ENCODE assay signal across 8 cellular contexts in the genomic region with DNA sequence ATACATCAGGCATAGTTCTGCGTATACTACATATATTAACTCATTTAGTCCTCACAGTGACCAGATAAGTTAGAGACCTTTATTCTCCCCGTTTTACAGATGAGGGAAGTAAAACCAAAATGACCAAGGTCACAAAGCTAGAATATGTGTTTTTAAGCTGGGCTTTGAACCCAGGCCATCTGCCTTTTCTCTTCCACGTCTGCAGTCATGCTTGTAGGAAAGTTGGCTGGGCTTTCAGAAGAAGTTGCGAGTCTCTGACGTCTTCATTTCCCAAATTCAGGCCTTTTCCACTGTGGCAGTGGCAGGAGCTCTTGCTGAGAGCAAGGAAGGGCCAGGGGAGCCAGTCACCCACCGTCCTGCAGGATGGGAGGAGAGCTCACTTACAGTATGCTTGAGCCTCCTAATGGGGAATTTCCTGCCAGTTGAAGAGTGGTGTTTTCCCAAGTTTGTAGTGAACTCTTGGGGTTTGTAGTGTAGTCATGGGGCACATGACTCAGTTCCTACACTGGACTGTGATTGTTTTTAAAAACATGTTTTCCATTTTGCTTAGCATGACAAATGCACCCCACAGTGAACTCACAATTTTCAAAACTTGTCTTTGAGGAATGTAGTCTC. TPM values are rescaled to one million over a fixed set of nuclear protein-coding genes. Genes with fewer than 3 reads are reported as not detected.
DNase-seq lines count a peak whose midpoint lies in the region; ATAC-seq and TF ChIP-seq lines count a peak whose summit lies in the region.

No MANE protein-coding gene starts in this region.

- H3K23ac ChIP-seq in H9 (ENCODE audit: insufficient read length, low read depth, low read length) = no peak overlapping the region

- no peak overlapping the region for H3K4me3 ChIP-seq in left ventricle myocardium inferior
- H3K4me3 ChIP-seq in skeletal muscle cell (ENCODE audit: low read depth, low read length) = no peak overlapping the region

- no peaks in the 10 kb centered on the region for H3K79me1 ChIP-seq in H9 (ENCODE audit: insufficient read depth, low read depth, low read length, poor library complexity, severe bottlenecking)

- peak; percentile 98 for ATAC-seq in activated T-helper 17 cell treated with anti-CD3 and anti-CD28 coated beads, Interleukin-2, amount 50 U/mL, for 72 hours (replicated peaks)

- no peak overlapping the region for H3K9ac ChIP-seq in H9 (ENCODE audit: extremely low read depth, insufficient read length, low read length)

- no peak overlapping the region for H2BK120ac ChIP-seq in H9 (ENCODE audit: low read depth, low read length, poor library complexity, severe bottlenecking)

- H3T11ph ChIP-seq in H9 (ENCODE audit: low read length) = no peak overlapping the region

- DNase-seq in H9 (peak; percentile 83), left ventricle myocardium inferior (no peak), skeletal muscle cell (ENCODE audit: low read depth) (peak; percentile 78), NCI-H1930 (lab: John Stamatoyannopoulos, UW) (no peak), HuH-7 (ENCODE audit: low spot score) (no peak), NCI-H2107 treated with DMSO at 0.1 percent for 48 hours (lab: John Stamatoyannopoulos, UW; ENCODE audit: unreplicated experiment) (no peak), NCI-H1048 (lab: John Stamatoyannopoulos, UW) (no peak)

- peak overlapping the region; percentile 96 to 99 (median 98) for H3K27ac Mint-ChIP-seq in H9
- peak overlapping the region; percentile 100 for H3K27ac Mint-ChIP-seq in activated T-helper 17 cell treated with anti-CD3 and anti-CD28 coated beads, Interleukin-2, amount 50 U/mL, for 72 hours

- no peak overlapping the region for H2BK20ac ChIP-seq in H9 (ENCODE audit: low read depth, low read length, poor library complexity, severe bottlenecking)

- no peak overlapping the region for H3K56ac ChIP-seq in H9 (ENCODE audit: insufficient read length, low read depth, low read length)

- no peaks in the 10 kb centered on the region; the same call in 1 of the 2 replicates for H3K27me3 Mint-ChIP-seq in H9 (ENCODE audit: low read depth)
- no peaks in the 10 kb centered on the region for H3K27me3 Mint-ChIP-seq in activated T-helper 17 cell treated with anti-CD3 and anti-CD28 coated beads, Interleukin-2, amount 50 U/mL, for 72 hours

- H2BK12ac ChIP-seq in H9 (ENCODE audit: insufficient read length, low read depth, low read length) = no peak overlapping the region

- H3K27me3 ChIP-seq in H9 (ENCODE audit: insufficient read depth, low read length) (no peaks in the 10 kb centered on the region), left ventricle myocardium inferior (ENCODE audit: low read depth) (no peaks in the 10 kb centered on the region)

- H3K4me3 Mint-ChIP-seq in H9 = peak overlapping the region; percentile 18 to 39; a peak in 2 of 5 replicates
- peak overlapping the region; percentile 77 for H3K4me3 Mint-ChIP-seq in activated T-helper 17 cell treated with anti-CD3 and anti-CD28 coated beads, Interleukin-2, amount 50 U/mL, for 72 hours

- peaks cover 44% of the 10 kb centered on the region for H3K36me3 ChIP-seq in left ventricle myocardium inferior

- intact Hi-C loops in left ventricle myocardium inferior (cut with micrococcal nuclease) = loop anchor here (10.0 kb wide), 1 partner anchor 48 kb away; no protein-coding TSS in a partner anchor

- no peak overlapping the region for H2BK5ac ChIP-seq in H9 (ENCODE audit: insufficient read length, low read length)

- H3K9me3 ChIP-seq in H9 (ENCODE audit: control insufficient read depth, low read depth, low read length) (peaks cover 4% of the 10 kb centered on the region), left ventricle myocardium inferior (replicated peaks) (no peaks in the 10 kb centered on the region)

- no peak overlapping the region for H2BK15ac ChIP-seq in H9 (ENCODE audit: low read depth, low read length)

- peak overlapping the region; percentile 75 for H3K27ac ChIP-seq in H9 (ENCODE audit: insufficient read length, low read depth, low read length)
- H3K27ac ChIP-seq in left ventricle myocardium inferior (replicated peaks) = peak overlapping the region; percentile 79

- H3K4ac ChIP-seq in H9 (ENCODE audit: low read depth, low read length) = no peak overlapping the region

- H3K79me2 ChIP-seq in H9 (ENCODE audit: insufficient read depth, low read length) = no peaks in the 10 kb centered on the region

- H4K91ac ChIP-seq in H9 (ENCODE audit: insufficient read length, low read depth, low read length) = no peak overlapping the region

- H2AFZ ChIP-seq in H9 (ENCODE audit: low read length) = no peak overlapping the region

- peak overlapping the region; percentile 5 for H3K4me2 ChIP-seq in H9 (ENCODE audit: insufficient read depth, insufficient read length, low read length)

- no peak overlapping the region for H3K14ac ChIP-seq in H9 (ENCODE audit: insufficient read depth, low read length)

- H3K4me1 ChIP-seq in H9 (ENCODE audit: insufficient read depth, low read length) = peaks cover 20% of the 10 kb centered on the region; the same call in 1 of the 2 replicates
- H3K4me1 ChIP-seq in left ventricle myocardium inferior = peaks cover 73% of the 10 kb centered on the region

- TF ChIP-seq CTCF in H9 (conservative IDR thresholded peaks at IDR 0.05) (no peak), left ventricle myocardium inferior (IDR thresholded peaks at IDR 0.05; ENCODE audit: borderline replicate concordance) (no peak)

- no peak overlapping the region for H4K8ac ChIP-seq in H9 (replicated peaks; ENCODE audit: insufficient read length, low read depth, low read length)

- H3K9me3 Mint-ChIP-seq in H9 = peaks cover 5% of the 10 kb centered on the region in 2 experiments; a peak in 4 of 5 replicates
- H3K9me3 Mint-ChIP-seq in activated T-helper 17 cell treated with anti-CD3 and anti-CD28 coated beads, Interleukin-2, amount 50 U/mL, for 72 hours = no peaks in the 10 kb centered on the region

- H3K4me1 Mint-ChIP-seq in H9 = peaks cover 41 to 49% of the 10 kb centered on the region in 2 experiments
- H3K4me1 Mint-ChIP-seq in activated T-helper 17 cell treated with anti-CD3 and anti-CD28 coated beads, Interleukin-2, amount 50 U/mL, for 72 hours = peaks cover 25% of the 10 kb centered on the region

- peaks cover 5 to 15% (median 7%) of the 10 kb centered on the region in 3 experiments for H3K36me3 Mint-ChIP-seq in H9 (ENCODE audit: insufficient read depth in 1 of 3, low read depth in 3 of 3)
- H3K36me3 Mint-ChIP-seq in activated T-helper 17 cell treated with anti-CD3 and anti-CD28 coated beads, Interleukin-2, amount 50 U/mL, for 72 hours (ENCODE audit: low read depth) = peaks cover 75% of the 10 kb centered on the region

- no peak overlapping the region for H3K18ac ChIP-seq in H9 (ENCODE audit: insufficient read length, low read depth, low read length)

- H3K23me2 ChIP-seq in H9 (ENCODE audit: insufficient read length, low read depth, low read length, poor library complexity, severe bottlenecking) = no peaks in the 10 kb centered on the region

- WGBS in H9 (ENCODE audit: extremely low coverage, insufficient read length, low lambda C conversion rate) = no CpG with 5 or more reads among the region's 6 CpGs

- H2AK5ac ChIP-seq in H9 (ENCODE audit: insufficient read length, low read length) = no peak overlapping the region

- H4K20me1 ChIP-seq in H9 (ENCODE audit: control insufficient read depth, insufficient read depth, insufficient read length) = peaks cover 3% of the 10 kb centered on the region

- no peak overlapping the region for H4K5ac ChIP-seq in H9 (ENCODE audit: insufficient read length, low read depth, low read length)

RNA-seq across cellular contexts. Expression of gene CYP17A1, which starts 34.2 kb away (rescaled TPM):
- total RNA-seq in H9 (2021) (not detected in 2 replicates), left ventricle myocardium inferior (not detected)
- total RNA-seq in activated T-helper 17 cell treated with anti-CD3 and anti-CD28 coated beads, Interleukin-2, amount 50 U/mL, for 72 hours = not detected

RNA-seq across cellular contexts. Expression of gene BORCS7, which starts 51.0 kb away (rescaled TPM):
- total RNA-seq in H9 (2021) = 6.5 and 7.0 TPM in 2 replicates
- total RNA-seq in activated T-helper 17 cell treated with anti-CD3 and anti-CD28 coated beads, Interleukin-2, amount 50 U/mL, for 72 hours = 10 to 100 TPM; 10.2 to 11.5 TPM
- total RNA-seq in left ventricle myocardium inferior = 14.4 TPM

RNA-seq across cellular contexts. Expression of gene WBP1L, which starts 59.3 kb away (rescaled TPM):
- total RNA-seq in H9 (2021) (23.8 and 24.5 TPM in 2 replicates), left ventricle myocardium inferior (22.6 TPM)
- total RNA-seq in activated T-helper 17 cell treated with anti-CD3 and anti-CD28 coated beads, Interleukin-2, amount 50 U/mL, for 72 hours = 10 to 100 TPM; 18.4 to 24.8 TPM

Comparison
In these comparisons a context has a peak if more than half of its experiments do, and no peak if none do; other contexts are left out.
1. DNase-seq: peak in H9 (single experiment) and skeletal muscle cell (single experiment); none in left ventricle myocardium inferior (single experiment), NCI-H1930 (0 of 2), HuH-7 (single experiment), NCI-H2107 treated with DMSO at 0.1 percent for 48 hours (single experiment) and NCI-H1048 (single experiment).